8 cellular contexts compared by ENCODE assay signal in the genomic region with DNA sequence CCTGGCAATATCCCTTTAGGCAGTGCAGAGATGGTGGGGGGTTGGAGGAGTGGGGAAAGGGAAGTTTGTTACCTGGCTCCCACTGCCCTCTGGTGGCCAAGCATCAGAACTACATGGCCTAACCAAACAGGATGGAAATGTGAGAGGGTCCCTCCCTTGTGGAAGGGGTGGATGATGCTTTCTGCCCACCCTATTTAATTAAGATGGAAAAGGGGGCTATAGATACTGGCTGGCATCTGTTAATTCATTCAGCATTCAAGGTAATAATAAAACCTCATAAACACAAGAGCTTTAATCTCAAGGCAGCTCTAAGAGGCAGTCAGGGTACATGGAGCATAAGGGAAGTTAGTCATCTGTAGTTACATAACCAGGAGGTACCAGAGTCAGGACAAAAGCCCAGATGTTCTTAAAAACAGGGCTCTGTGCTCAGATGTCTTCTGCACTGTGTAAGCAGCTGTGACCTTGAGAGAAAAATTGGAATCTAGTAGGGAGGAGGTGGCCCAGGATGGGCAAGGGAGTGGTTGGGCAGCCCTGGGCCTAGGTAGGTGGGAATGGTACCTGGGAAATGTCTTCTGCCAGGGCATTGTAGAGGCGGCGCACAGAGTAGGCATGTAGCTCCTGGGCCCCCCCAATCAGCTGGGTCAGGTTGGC. TPM values are rescaled to one million over a fixed set of nuclear protein-coding genes. Genes with fewer than 3 reads are reported as not detected.
DNase-seq lines count a peak whose midpoint lies in the region; ATAC-seq and TF ChIP-seq lines count a peak whose summit lies in the region.

No MANE protein-coding gene starts in this region.

- CTCF ChIA-PET in Calu3 (lab: Charles Lee) = interaction anchor here (0.5 to 1.3 kb wide), 2 partner anchors 51 to 85 kb away, joined by 4 read pairs; no protein-coding TSS in a partner anchor

- H3K9me3 ChIP-seq in SJCRH30 (replicated peaks) (no peaks in the 10 kb centered on the region), hepatocyte (ENCODE audit: low read depth) (no peaks in the 10 kb centered on the region)

- ATAC-seq in GM18519 (IDR thresholded peaks at IDR 0.05; ENCODE audit: low FRiP score, unreplicated experiment) = no peak
- no peak for ATAC-seq in GM21717 (IDR thresholded peaks at IDR 0.05; ENCODE audit: unreplicated experiment)

- H3K9me3 Mint-ChIP-seq in Calu3 (ENCODE audit: low read depth, unreplicated experiment) = no peaks in the 10 kb centered on the region

- H3K4me1 Mint-ChIP-seq in Calu3 (ENCODE audit: low read depth, unreplicated experiment) = peaks cover 11% of the 10 kb centered on the region

- peak; percentile 84 for TF ChIP-seq CTCF in Calu3 (IDR thresholded peaks at IDR 0.05; ENCODE audit: unreplicated experiment)
- TF ChIP-seq CTCF in HL-60 (IDR thresholded peaks at IDR 0.05; ENCODE audit: insufficient read depth, low read length) = peak; percentile 93
- TF ChIP-seq CTCF in hepatocyte (IDR thresholded peaks at IDR 0.05; ENCODE audit: poor library complexity) = peak; percentile 73

- 100% methylated on average over 2 of the region's 2 CpGs for WGBS in hepatocyte (ENCODE audit: low lambda C conversion rate, missing lambda C conversion rate)

- no TSS peak for BruUV-seq in Calu3 (replicated peaks; lab: Mats Ljungman, UMichigan)

- H3K9me2 ChIP-seq in hepatocyte (replicated peaks; ENCODE audit: insufficient read depth) = no peaks in the 10 kb centered on the region

- no peak overlapping the region for H3K4me2 ChIP-seq in hepatocyte

- H3K27ac ChIP-seq in HL-60 (replicated peaks) = no peak overlapping the region
- no peak overlapping the region for H3K27ac ChIP-seq in SJCRH30
- no peak overlapping the region for H3K27ac ChIP-seq in hepatocyte

- H2AFZ ChIP-seq in hepatocyte = no peak overlapping the region

- no peaks in the 10 kb centered on the region for H3K27me3 Mint-ChIP-seq in Calu3 (ENCODE audit: unreplicated experiment)

- no peaks in the 10 kb centered on the region for H4K20me1 ChIP-seq in hepatocyte (ENCODE audit: insufficient read depth, poor library complexity, severe bottlenecking)

- no peak overlapping the region for H3K4me3 Mint-ChIP-seq in Calu3 (ENCODE audit: low read depth, unreplicated experiment)

- H3K4me3 ChIP-seq in HL-60 (replicated peaks; ENCODE audit: insufficient read depth, low read length) = no peak overlapping the region
- no peak overlapping the region for H3K4me3 ChIP-seq in SJCRH30
- H3K4me3 ChIP-seq in hepatocyte = no peak overlapping the region

- peaks cover 70% of the 10 kb centered on the region for H3K36me3 Mint-ChIP-seq in Calu3 (ENCODE audit: insufficient read depth, unreplicated experiment)

- no peaks in the 10 kb centered on the region for H3K27me3 ChIP-seq in HL-60 (ENCODE audit: insufficient read depth, poor library complexity, severe bottlenecking)
- H3K27me3 ChIP-seq in SJCRH30 = peaks cover 13% of the 10 kb centered on the region
- H3K27me3 ChIP-seq in hepatocyte = no peaks in the 10 kb centered on the region

- H3K27ac Mint-ChIP-seq in Calu3 (ENCODE audit: unreplicated experiment) = no peak overlapping the region

- DNase-seq in Calu3 (peak; percentile 62), HL-60 (ENCODE audit: low read depth in 1 of 2, low spot score in 1 of 2) (peak in 1 of 2 experiments; percentile 61), SJCRH30 (peak; percentile 53 to 79), hepatocyte (ENCODE audit: low spot score) (peak; percentile 73)
- peak; percentile 26 for DNase-seq in activated naive CD8-positive, alpha-beta T cell treated with anti-CD3 and anti-CD28 coated beads, Interleukin-2, amount 50 U/mL, for 16 hours (ENCODE audit: low read depth, low spot score)
- DNase-seq in stimulated activated CD4-positive, alpha-beta T cell treated with anti-CD3 and anti-CD28 coated beads, Interleukin-4, amount 100 ng/mL, for 4 hours = peak; percentile 37 to 59

- H3K36me3 ChIP-seq in SJCRH30 (no peaks in the 10 kb centered on the region), hepatocyte (replicated peaks; ENCODE audit: insufficient read depth, low read depth) (no peaks in the 10 kb centered on the region)

- no peaks in the 10 kb centered on the region for H3K4me1 ChIP-seq in SJCRH30
- H3K4me1 ChIP-seq in hepatocyte (ENCODE audit: insufficient read depth) = peaks cover 9% of the 10 kb centered on the region

- intact Hi-C loops in Calu3 (cut with micrococcal nuclease; ENCODE audit: unreplicated experiment) = loop anchor here (1.0 kb wide), 1 partner anchor 85 kb away; no protein-coding TSS in a partner anchor

- peaks cover 13% of the 10 kb centered on the region for H3K79me2 ChIP-seq in hepatocyte

RNA-seq across cellular contexts. Expression of gene AP1G2, which starts 4.6 kb away (rescaled TPM):
- total RNA-seq in Calu3 (2022) (152 and 173 TPM in 2 replicates), hepatocyte (87.5 and 114 TPM in 2 replicates)
- not detected in 2 replicates for total RNA-seq in SJCRH30 (2014; rRNA removed; shearing (Covaris generic))
- polyA plus RNA-seq in hepatocyte = 191 and 282 TPM in 2 replicates

RNA-seq across cellular contexts. Expression of gene THTPA, which starts 6.9 kb away (rescaled TPM):
- total RNA-seq in Calu3 (2022) (15.4 and 18.3 TPM in 2 replicates), hepatocyte (13.5 and 20.4 TPM in 2 replicates)
- total RNA-seq in SJCRH30 (2014; rRNA removed; shearing (Covaris generic)) = 12.3 and 14.9 TPM in 2 replicates
- polyA plus RNA-seq in hepatocyte = 14.2 and 15.5 TPM in 2 replicates

RNA-seq across cellular contexts. Expression of gene ZFHX2, which starts 11.4 kb away (rescaled TPM):
- total RNA-seq in Calu3 (2022) (3.7 TPM in 2 replicates), hepatocyte (0.28 and 1.4 TPM in 2 replicates)
- total RNA-seq in SJCRH30 (2014; rRNA removed; shearing (Covaris generic)) = 0.04 and 0.05 TPM in 2 replicates
- 1.5 and 2.2 TPM in 2 replicates for polyA plus RNA-seq in hepatocyte

RNA-seq across cellular contexts. Expression of gene JPH4, which starts 15.6 kb away (rescaled TPM):
- total RNA-seq in Calu3 (2022) = not detected in 2 replicates
- total RNA-seq in SJCRH30 (2014; rRNA removed; shearing (Covaris generic)) = 0.10 TPM in 2 replicates
- total RNA-seq in hepatocyte = 2.3 and 2.7 TPM in 2 replicates
- 1.7 and 2.7 TPM in 2 replicates for polyA plus RNA-seq in hepatocyte

Comparison
In these comparisons a context has a peak if more than half of its experiments do, and no peak if none do; other contexts are left out.
1. RNA of gene AP1G2, which starts 4.6 kb away (total RNA-seq): 152 to 173 TPM in Calu3 and 87.5 to 114 TPM in hepatocyte; not detected in SJCRH30; every median in the first group is over 10 times any median in the second.
2. Peak in every context shown above with its lines, with median percentiles within 50 percentile points of each other: CTCF ChIP-seq.